ENCODE assay signal across 8 cellular contexts in genomic region chr5:157108961-157109360, GRCh38. TPM values are rescaled to one million over a fixed set of nuclear protein-coding genes. Genes with fewer than 3 reads are reported as not detected.
DNase-seq lines count a peak whose midpoint lies in the region; ATAC-seq and TF ChIP-seq lines count a peak whose summit lies in the region.

Gene HAVCR2, minus strand, starts transcription at chr5:157109044. Its CDS starts 61 bp downstream, at chr5:157108983.

- no peak for TF ChIP-seq CTCF in smooth muscle cell (IDR thresholded peaks at IDR 0.05; ENCODE audit: borderline replicate concordance, insufficient read depth, poor library complexity, severe bottlenecking)

- H3K79me2 ChIP-seq in smooth muscle cell (ENCODE audit: low read depth) = no peaks in the 10 kb centered on the region

- peak; percentile 42 for DNase-seq in DMS79 (lab: John Stamatoyannopoulos, UW)
- DNase-seq in Kasumi-1 (lab: John Stamatoyannopoulos, UW) = peak; percentile 42 to 64
- DNase-seq in activated T-cell treated with anti-CD3 and anti-CD28 coated beads for 1 hour (ENCODE audit: low read depth) = peak; percentile 9
- peak; percentile 25 for DNase-seq in kidney tubule cell (ENCODE audit: low spot score)
- peak in 5 of 6 experiments; percentile 2 to 69 (median 62) for DNase-seq in stimulated activated naive CD4-positive, alpha-beta T cell (lab: John Stamatoyannopoulos, UW)
- no peak for DNase-seq in smooth muscle cell (lab: John Stamatoyannopoulos, UW; ENCODE audit: unreplicated experiment)
- no peak for DNase-seq in AG20443 (ENCODE audit: low spot score)

- no peak within 1 kb of the TSS for H3K27ac ChIP-seq in smooth muscle cell (ENCODE audit: low read depth)

- no peaks in the 10 kb centered on the region for H3K36me3 ChIP-seq in smooth muscle cell (ENCODE audit: low read depth)

- no peaks in the 10 kb centered on the region for H3K9me3 ChIP-seq in smooth muscle cell (replicated peaks; ENCODE audit: low read depth)

- no peaks in the 10 kb centered on the region for H3K4me1 ChIP-seq in smooth muscle cell (ENCODE audit: low read depth)

- H3K4me3 ChIP-seq in smooth muscle cell = no peak within 1 kb of the TSS

- H4K20me1 ChIP-seq in smooth muscle cell (ENCODE audit: low read depth) = no peaks in the 10 kb centered on the region

- H3F3A ChIP-seq in smooth muscle cell (ENCODE audit: low read depth) = no peaks in the 10 kb centered on the region

- H3K9ac ChIP-seq in smooth muscle cell (ENCODE audit: low read depth) = no peak within 1 kb of the TSS

- H3K4me2 ChIP-seq in smooth muscle cell = no peak within 1 kb of the TSS

- ATAC-seq in GM21515 (IDR thresholded peaks at IDR 0.05; ENCODE audit: unreplicated experiment) = peak; percentile 86

- H2AFZ ChIP-seq in smooth muscle cell (ENCODE audit: low read depth) = no peak within 1 kb of the TSS

- H3K27me3 ChIP-seq in smooth muscle cell (ENCODE audit: low read depth) = no peaks in the 10 kb centered on the region

- WGBS in smooth muscle cell (ENCODE audit: low lambda C conversion rate) = 90% methylated on average over 3 of the region's 3 CpGs

RNA-seq across cellular contexts. Expression of gene HAVCR2, which starts in this region (rescaled TPM):
- 0.04 and 2.0 TPM in 2 replicates for total RNA-seq in smooth muscle cell
- polyA plus RNA-seq in smooth muscle cell = 0.17 and 0.47 TPM in 2 replicates

Comparison
In these comparisons a context has a peak if more than half of its experiments do, and no peak if none do; other contexts are left out.
1. DNase-seq: peak in DMS79 (single experiment), Kasumi-1 (2 of 2), activated T-cell treated with anti-CD3 and anti-CD28 coated beads for 1 hour (single experiment), kidney tubule cell (single experiment) and stimulated activated naive CD4-positive, alpha-beta T cell (5 of 6); none in smooth muscle cell (single experiment) and AG20443 (single experiment).